Comparison of ENCODE assay signal across 1 cellular context in the genomic region with DNA sequence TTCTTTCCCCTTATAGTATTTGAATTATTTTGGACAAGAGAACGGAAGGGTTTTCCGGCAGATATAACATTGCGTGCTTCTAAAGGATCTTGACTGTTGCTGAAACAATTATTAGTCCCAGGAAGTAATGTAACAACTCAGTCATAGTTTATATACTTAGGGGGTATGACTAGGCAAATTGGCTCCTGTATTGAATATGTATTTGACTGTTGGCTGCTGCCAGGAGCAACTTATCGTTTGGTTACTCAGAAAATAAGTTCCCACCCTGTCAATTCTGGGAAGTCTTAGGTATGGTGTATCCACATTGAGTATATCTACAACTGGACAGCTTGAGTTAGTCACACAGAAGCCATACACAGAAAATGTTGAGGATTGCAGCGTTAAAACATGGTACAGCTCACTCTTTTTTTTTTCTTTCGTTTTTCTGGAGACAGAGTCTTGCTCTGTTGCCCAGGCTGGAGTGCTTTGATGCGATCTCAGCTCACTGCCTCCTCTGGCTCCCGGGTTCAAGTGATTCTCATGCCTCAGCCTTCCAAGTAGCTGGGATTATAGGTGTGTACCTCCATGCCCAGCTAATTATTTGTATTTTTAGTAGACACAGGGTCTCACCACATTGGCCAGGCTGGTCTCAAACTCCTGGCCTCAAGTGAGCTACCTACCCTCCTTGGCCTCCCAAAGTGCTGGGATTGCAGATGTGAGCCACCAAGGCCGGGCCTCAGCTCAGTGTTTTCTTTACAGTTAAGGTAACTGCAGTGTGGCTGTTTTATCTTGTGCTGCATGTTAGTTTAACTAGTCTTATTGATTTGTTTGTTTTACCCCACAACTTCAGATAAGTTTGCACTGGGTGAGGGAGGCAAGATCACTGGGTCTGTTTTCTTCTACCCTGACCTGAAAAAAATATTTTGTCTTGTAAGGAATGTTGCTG.
TF ChIP-seq lines count a peak whose summit lies in the region.

No MANE protein-coding gene starts in this region.

TF ChIP-seq in HepG2, 621 proteins besides CTCF, POLR2A, EP300 and RAD21 (continued from another document and continues in another):
- TF ChIP-seq, protein P1, sequence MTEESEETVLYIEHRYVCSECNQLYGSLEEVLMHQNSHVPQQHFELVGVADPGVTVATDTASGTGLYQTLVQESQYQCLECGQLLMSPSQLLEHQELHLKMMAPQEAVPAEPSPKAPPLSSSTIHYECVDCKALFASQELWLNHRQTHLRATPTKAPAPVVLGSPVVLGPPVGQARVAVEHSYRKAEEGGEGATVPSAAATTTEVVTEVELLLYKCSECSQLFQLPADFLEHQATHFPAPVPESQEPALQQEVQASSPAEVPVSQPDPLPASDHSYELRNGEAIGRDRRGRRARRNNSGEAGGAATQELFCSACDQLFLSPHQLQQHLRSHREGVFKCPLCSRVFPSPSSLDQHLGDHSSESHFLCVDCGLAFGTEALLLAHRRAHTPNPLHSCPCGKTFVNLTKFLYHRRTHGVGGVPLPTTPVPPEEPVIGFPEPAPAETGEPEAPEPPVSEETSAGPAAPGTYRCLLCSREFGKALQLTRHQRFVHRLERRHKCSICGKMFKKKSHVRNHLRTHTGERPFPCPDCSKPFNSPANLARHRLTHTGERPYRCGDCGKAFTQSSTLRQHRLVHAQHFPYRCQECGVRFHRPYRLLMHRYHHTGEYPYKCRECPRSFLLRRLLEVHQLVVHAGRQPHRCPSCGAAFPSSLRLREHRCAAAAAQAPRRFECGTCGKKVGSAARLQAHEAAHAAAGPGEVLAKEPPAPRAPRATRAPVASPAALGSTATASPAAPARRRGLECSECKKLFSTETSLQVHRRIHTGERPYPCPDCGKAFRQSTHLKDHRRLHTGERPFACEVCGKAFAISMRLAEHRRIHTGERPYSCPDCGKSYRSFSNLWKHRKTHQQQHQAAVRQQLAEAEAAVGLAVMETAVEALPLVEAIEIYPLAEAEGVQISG (CRISPR knock-in tag; IDR thresholded peaks at IDR 0.05): peak; percentile 54; the same call in 1 of the 2 replicates
- TF ChIP-seq ZKSCAN1 (IDR thresholded peaks at IDR 0.05; ENCODE audit: low read length) (no peak), CREM (IDR thresholded peaks at IDR 0.05) (peak; percentile 66), CREM (CRISPR knock-in tag; IDR thresholded peaks at IDR 0.05) (no peak), NFE2L1 (CRISPR knock-in tag; IDR thresholded peaks at IDR 0.05; ENCODE audit: borderline replicate concordance) (no peak), RBM39 (IDR thresholded peaks at IDR 0.05; ENCODE audit: low read depth, low read length, poor library complexity, severe bottlenecking) (no peak), ZNF44 (CRISPR knock-in tag; IDR thresholded peaks at IDR 0.05) (no peak; the same call in 1 of the 2 replicates), HOXD1 (CRISPR knock-in tag; IDR thresholded peaks at IDR 0.05) (no peak), HNF4A (CRISPR knock-in tag; IDR thresholded peaks at IDR 0.05) (peak; percentile 71), ZEB1 (IDR thresholded peaks at IDR 0.05; ENCODE audit: insufficient replicate concordance, low read depth) (peak; percentile 68), MTA1 (CRISPR knock-in tag; IDR thresholded peaks at IDR 0.05; ENCODE audit: borderline replicate concordance) (0 out of 2 replicates have a peak, but pooled peaks have one; percentile 29), SMAD9 (CRISPR knock-in tag; IDR thresholded peaks at IDR 0.05) (no peak), ZNF354B (CRISPR knock-in tag; IDR thresholded peaks at IDR 0.05) (no peak), ZNF773 (CRISPR knock-in tag; IDR thresholded peaks at IDR 0.05; ENCODE audit: borderline replicate concordance) (no peak), MATR3 (CRISPR knock-in tag; IDR thresholded peaks at IDR 0.05) (no peak), YEATS4 (CRISPR knock-in tag; IDR thresholded peaks at IDR 0.05; ENCODE audit: borderline replicate concordance) (peak; percentile 58; the same call in 1 of the 2 replicates), ZNF180 (CRISPR knock-in tag; IDR thresholded peaks at IDR 0.05; ENCODE audit: borderline replicate concordance, low read depth) (no peak), ZNF333 (CRISPR knock-in tag; IDR thresholded peaks at IDR 0.05; ENCODE audit: borderline replicate concordance) (no peak), KDM2A (CRISPR knock-in tag; IDR thresholded peaks at IDR 0.05; ENCODE audit: borderline replicate concordance, low read depth) (0 out of 2 replicates have a peak, but pooled peaks have one; percentile 43), SRF (IDR thresholded peaks at IDR 0.05; ENCODE audit: low read depth, low read length) (0 out of 2 replicates have a peak, but pooled peaks have one; percentile 6), ZBTB42 (CRISPR knock-in tag; IDR thresholded peaks at IDR 0.05) (peak; percentile 88; the same call in 1 of the 2 replicates), NCOA1 (CRISPR knock-in tag; IDR thresholded peaks at IDR 0.05) (0 out of 2 replicates have a peak, but pooled peaks have one; percentile 17), KMT2B (CRISPR knock-in tag; IDR thresholded peaks at IDR 0.05) (0 out of 2 replicates have a peak, but pooled peaks have one; percentile 14), ATAD3A (CRISPR knock-in tag; IDR thresholded peaks at IDR 0.05) (no peak)
- TF ChIP-seq, protein P2, sequence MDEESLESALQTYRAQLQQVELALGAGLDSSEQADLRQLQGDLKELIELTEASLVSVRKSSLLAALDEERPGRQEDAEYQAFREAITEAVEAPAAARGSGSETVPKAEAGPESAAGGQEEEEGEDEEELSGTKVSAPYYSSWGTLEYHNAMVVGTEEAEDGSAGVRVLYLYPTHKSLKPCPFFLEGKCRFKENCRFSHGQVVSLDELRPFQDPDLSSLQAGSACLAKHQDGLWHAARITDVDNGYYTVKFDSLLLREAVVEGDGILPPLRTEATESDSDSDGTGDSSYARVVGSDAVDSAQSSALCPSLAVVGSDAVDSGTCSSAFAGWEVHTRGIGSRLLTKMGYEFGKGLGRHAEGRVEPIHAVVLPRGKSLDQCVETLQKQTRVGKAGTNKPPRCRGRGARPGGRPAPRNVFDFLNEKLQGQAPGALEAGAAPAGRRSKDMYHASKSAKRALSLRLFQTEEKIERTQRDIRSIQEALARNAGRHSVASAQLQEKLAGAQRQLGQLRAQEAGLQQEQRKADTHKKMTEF (CRISPR knock-in tag; IDR thresholded peaks at IDR 0.05): peak; percentile 84
- TF ChIP-seq, protein P3, sequence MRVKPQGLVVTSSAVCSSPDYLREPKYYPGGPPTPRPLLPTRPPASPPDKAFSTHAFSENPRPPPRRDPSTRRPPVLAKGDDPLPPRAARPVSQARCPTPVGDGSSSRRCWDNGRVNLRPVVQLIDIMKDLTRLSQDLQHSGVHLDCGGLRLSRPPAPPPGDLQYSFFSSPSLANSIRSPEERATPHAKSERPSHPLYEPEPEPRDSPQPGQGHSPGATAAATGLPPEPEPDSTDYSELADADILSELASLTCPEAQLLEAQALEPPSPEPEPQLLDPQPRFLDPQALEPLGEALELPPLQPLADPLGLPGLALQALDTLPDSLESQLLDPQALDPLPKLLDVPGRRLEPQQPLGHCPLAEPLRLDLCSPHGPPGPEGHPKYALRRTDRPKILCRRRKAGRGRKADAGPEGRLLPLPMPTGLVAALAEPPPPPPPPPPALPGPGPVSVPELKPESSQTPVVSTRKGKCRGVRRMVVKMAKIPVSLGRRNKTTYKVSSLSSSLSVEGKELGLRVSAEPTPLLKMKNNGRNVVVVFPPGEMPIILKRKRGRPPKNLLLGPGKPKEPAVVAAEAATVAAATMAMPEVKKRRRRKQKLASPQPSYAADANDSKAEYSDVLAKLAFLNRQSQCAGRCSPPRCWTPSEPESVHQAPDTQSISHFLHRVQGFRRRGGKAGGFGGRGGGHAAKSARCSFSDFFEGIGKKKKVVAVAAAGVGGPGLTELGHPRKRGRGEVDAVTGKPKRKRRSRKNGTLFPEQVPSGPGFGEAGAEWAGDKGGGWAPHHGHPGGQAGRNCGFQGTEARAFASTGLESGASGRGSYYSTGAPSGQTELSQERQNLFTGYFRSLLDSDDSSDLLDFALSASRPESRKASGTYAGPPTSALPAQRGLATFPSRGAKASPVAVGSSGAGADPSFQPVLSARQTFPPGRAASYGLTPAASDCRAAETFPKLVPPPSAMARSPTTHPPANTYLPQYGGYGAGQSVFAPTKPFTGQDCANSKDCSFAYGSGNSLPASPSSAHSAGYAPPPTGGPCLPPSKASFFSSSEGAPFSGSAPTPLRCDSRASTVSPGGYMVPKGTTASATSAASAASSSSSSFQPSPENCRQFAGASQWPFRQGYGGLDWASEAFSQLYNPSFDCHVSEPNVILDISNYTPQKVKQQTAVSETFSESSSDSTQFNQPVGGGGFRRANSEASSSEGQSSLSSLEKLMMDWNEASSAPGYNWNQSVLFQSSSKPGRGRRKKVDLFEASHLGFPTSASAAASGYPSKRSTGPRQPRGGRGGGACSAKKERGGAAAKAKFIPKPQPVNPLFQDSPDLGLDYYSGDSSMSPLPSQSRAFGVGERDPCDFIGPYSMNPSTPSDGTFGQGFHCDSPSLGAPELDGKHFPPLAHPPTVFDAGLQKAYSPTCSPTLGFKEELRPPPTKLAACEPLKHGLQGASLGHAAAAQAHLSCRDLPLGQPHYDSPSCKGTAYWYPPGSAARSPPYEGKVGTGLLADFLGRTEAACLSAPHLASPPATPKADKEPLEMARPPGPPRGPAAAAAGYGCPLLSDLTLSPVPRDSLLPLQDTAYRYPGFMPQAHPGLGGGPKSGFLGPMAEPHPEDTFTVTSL (CRISPR knock-in tag; IDR thresholded peaks at IDR 0.05; ENCODE audit: borderline replicate concordance): peak; percentile 93; the same call in 1 of the 2 replicates
- TF ChIP-seq, protein P4, sequence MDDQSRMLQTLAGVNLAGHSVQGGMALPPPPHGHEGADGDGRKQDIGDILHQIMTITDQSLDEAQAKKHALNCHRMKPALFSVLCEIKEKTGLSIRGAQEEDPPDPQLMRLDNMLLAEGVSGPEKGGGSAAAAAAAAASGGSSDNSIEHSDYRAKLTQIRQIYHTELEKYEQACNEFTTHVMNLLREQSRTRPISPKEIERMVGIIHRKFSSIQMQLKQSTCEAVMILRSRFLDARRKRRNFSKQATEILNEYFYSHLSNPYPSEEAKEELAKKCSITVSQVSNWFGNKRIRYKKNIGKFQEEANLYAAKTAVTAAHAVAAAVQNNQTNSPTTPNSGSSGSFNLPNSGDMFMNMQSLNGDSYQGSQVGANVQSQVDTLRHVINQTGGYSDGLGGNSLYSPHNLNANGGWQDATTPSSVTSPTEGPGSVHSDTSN (CRISPR knock-in tag; IDR thresholded peaks at IDR 0.05; ENCODE audit: borderline replicate concordance): no peak
- TF ChIP-seq, protein P5, sequence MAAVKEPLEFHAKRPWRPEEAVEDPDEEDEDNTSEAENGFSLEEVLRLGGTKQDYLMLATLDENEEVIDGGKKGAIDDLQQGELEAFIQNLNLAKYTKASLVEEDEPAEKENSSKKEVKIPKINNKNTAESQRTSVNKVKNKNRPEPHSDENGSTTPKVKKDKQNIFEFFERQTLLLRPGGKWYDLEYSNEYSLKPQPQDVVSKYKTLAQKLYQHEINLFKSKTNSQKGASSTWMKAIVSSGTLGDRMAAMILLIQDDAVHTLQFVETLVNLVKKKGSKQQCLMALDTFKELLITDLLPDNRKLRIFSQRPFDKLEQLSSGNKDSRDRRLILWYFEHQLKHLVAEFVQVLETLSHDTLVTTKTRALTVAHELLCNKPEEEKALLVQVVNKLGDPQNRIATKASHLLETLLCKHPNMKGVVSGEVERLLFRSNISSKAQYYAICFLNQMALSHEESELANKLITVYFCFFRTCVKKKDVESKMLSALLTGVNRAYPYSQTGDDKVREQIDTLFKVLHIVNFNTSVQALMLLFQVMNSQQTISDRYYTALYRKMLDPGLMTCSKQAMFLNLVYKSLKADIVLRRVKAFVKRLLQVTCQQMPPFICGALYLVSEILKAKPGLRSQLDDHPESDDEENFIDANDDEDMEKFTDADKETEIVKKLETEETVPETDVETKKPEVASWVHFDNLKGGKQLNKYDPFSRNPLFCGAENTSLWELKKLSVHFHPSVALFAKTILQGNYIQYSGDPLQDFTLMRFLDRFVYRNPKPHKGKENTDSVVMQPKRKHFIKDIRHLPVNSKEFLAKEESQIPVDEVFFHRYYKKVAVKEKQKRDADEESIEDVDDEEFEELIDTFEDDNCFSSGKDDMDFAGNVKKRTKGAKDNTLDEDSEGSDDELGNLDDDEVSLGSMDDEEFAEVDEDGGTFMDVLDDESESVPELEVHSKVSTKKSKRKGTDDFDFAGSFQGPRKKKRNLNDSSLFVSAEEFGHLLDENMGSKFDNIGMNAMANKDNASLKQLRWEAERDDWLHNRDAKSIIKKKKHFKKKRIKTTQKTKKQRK (IDR thresholded peaks at IDR 0.05; ENCODE audit: low read length): no peak
- TF ChIP-seq, protein P6, sequence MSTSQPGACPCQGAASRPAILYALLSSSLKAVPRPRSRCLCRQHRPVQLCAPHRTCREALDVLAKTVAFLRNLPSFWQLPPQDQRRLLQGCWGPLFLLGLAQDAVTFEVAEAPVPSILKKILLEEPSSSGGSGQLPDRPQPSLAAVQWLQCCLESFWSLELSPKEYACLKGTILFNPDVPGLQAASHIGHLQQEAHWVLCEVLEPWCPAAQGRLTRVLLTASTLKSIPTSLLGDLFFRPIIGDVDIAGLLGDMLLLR (CRISPR knock-in tag; IDR thresholded peaks at IDR 0.05): no peak
